Comparison of ENCODE assay signal across 24 cellular contexts in genomic region chr3:159795776-159796175, GRCh38. TPM values are rescaled to one million over a fixed set of nuclear protein-coding genes. Genes with fewer than 3 reads are reported as not detected.
A peak's percentile ranks its signal among the peaks of the same experiment; 100 is the strongest.
DNase-seq lines count a peak whose midpoint lies in the region; ATAC-seq and TF ChIP-seq lines count a peak whose summit lies in the region.
"Had no signal": no experiment of that assay in that cellular context is flagged by ENCODE, and none has a peak within 500 bp of the region (broad histone marks: within the 10 kb centered on the region; RNA-seq: fewer than 3 reads in every experiment).

No MANE protein-coding gene starts in this region.

- H2AK5ac ChIP-seq in mesenchymal stem cell (ENCODE audit: low read length, severe bottlenecking) = no peak overlapping the region

- no peaks in the 10 kb centered on the region for H3K9me3 ChIP-seq in mesenchymal stem cell (ENCODE audit: control insufficient read depth, low read length)
- H3K9me3 ChIP-seq: ovary, right lobe of liver had no signal

- peaks cover 13% of the 10 kb centered on the region for H3K79me1 ChIP-seq in mesenchymal stem cell (replicated peaks; ENCODE audit: low read length, poor library complexity, severe bottlenecking)

- no peak for TF ChIP-seq CTCF in chondrocyte (IDR thresholded peaks at IDR 0.05)

- intact Hi-C loops in activated T-helper 2 cell treated with anti-CD3 and anti-CD28 coated beads, Interferon-gamma antibody, Interleukin-2, Interleukin-4, amounts not matched to agents 10 μg/mL and 5 μg/mL and 100 μg/mL, durations not matched to agents 14 hours and 24 hours and 36 hours (cut with micrococcal nuclease) = no loop called here

- H3K36me3 Mint-ChIP-seq in chondrocyte (ENCODE audit: low read depth) = peaks cover 1% of the 10 kb centered on the region
- H3K36me3 Mint-ChIP-seq in activated T-helper 2 cell treated with anti-CD3 and anti-CD28 coated beads, Interferon-gamma antibody, Interleukin-2, Interleukin-4, amounts not matched to agents 10 μg/mL and 5 μg/mL and 100 μg/mL, durations not matched to agents 14 hours and 24 hours and 36 hours (ENCODE audit: low read depth) = no peaks in the 10 kb centered on the region
- H3K36me3 Mint-ChIP-seq: activated naive CD8-positive, alpha-beta T cell treated with anti-CD3 and anti-CD28 coated beads for 36 hours; IgD-negative memory B cell; memory B cell; natural killer cell had no signal

- H2BK5ac ChIP-seq in mesenchymal stem cell (ENCODE audit: low read depth, low read length, poor library complexity, severe bottlenecking) = no peak overlapping the region

- no peak overlapping the region for H3K4me3 ChIP-seq in mesenchymal stem cell (ENCODE audit: insufficient read depth in 1 of 2, low read depth in 1 of 2, low read length in 2 of 2)
- H3K4me3 ChIP-seq: ovary, right lobe of liver had no signal

- DNase-seq in NCI-H226 (peak; percentile 14), chondrocyte (ENCODE audit: low spot score) (no peak), mesenchymal stem cell (no peak), substantia nigra (lab: John Stamatoyannopoulos, UW) (no peak), GDM1 (lab: John Stamatoyannopoulos, UW) (no peak)
- DNase-seq in activated CD4-positive, CD25-positive, alpha-beta regulatory T cell treated with anti-CD3 and anti-CD28 coated beads, Interleukin-2, amount 50 U/mL, for 72 hours = no peak
- no peak for DNase-seq in activated T-helper 2 cell treated with anti-CD3 and anti-CD28 coated beads, Interferon-gamma antibody, Interleukin-2, Interleukin-4, amounts not matched to agents 10 μg/mL and 5 μg/mL and 100 μg/mL, durations not matched to agents 14 hours and 24 hours and 36 hours (ENCODE audit: low spot score)
- no peak for DNase-seq in stimulated activated naive CD8-positive, alpha-beta T cell treated with anti-CD3 and anti-CD28 coated beads, Interleukin-15, amount 100 ng/mL, for 72 hours
- DNase-seq: activated CD4-positive, alpha-beta T cell treated with anti-CD3 and anti-CD28 coated beads, Interleukin-2, amount 10 ng/mL, durations not matched to agents 24 days and 14 days; activated naive CD8-positive, alpha-beta T cell treated with anti-CD3 and anti-CD28 coated beads for 36 hours; CD4-positive, alpha-beta T cell; dermis blood vessel endothelial cell; DMS153; H7; natural killer cell; NCI-H1417 treated with DMSO at 0.1 percent for 48 hours; NCI-H510A treated with DMSO at 0.1 percent for 48 hours; ovary; right lobe of liver; T-helper 17 cell had no signal

- peaks cover 0 to 3% of the 10 kb centered on the region in 2 experiments for H3K36me3 ChIP-seq in mesenchymal stem cell (ENCODE audit: control insufficient read depth in 1 of 2, insufficient read depth in 2 of 2, low read depth in 1 of 2, low read length in 2 of 2)
- H3K36me3 ChIP-seq: ovary, right lobe of liver had no signal

- WGBS in mesenchymal stem cell = 100% methylated on average over 1 of the region's 1 CpG

- H3K27ac ChIP-seq in mesenchymal stem cell (ENCODE audit: low read length, poor library complexity, severe bottlenecking) = no peak overlapping the region
- peak overlapping the region; percentile 96 for H3K27ac ChIP-seq in substantia nigra (ENCODE audit: low read depth, low read length, poor library complexity, severe bottlenecking)
- H3K27ac ChIP-seq: ovary, right lobe of liver had no signal

- H3K27ac Mint-ChIP-seq in chondrocyte (ENCODE audit: unreplicated experiment) = peak overlapping the region; percentile 68
- H3K27ac Mint-ChIP-seq in activated T-helper 2 cell treated with anti-CD3 and anti-CD28 coated beads, Interferon-gamma antibody, Interleukin-2, Interleukin-4, amounts not matched to agents 10 μg/mL and 5 μg/mL and 100 μg/mL, durations not matched to agents 14 hours and 24 hours and 36 hours = no peak overlapping the region
- no peak overlapping the region for H3K27ac Mint-ChIP-seq in stimulated activated naive CD8-positive, alpha-beta T cell treated with anti-CD3 and anti-CD28 coated beads, Interleukin-15, amount 100 ng/mL, for 72 hours
- H3K27ac Mint-ChIP-seq: activated CD4-positive, alpha-beta T cell treated with anti-CD3 and anti-CD28 coated beads, Interleukin-2, amount 10 ng/mL, durations not matched to agents 24 days and 14 days; activated naive CD8-positive, alpha-beta T cell treated with anti-CD3 and anti-CD28 coated beads for 36 hours; activated T-helper 17 cell treated with anti-CD3 and anti-CD28 coated beads, Interleukin-2, amount 50 U/mL, for 72 hours; CD4-positive, alpha-beta T cell; IgD-negative memory B cell; memory B cell; natural killer cell; T-helper 17 cell had no signal

- H3K27me3 Mint-ChIP-seq in chondrocyte (ENCODE audit: low read depth) = no peaks in the 10 kb centered on the region
- peaks cover 9% of the 10 kb centered on the region for H3K27me3 Mint-ChIP-seq in activated T-helper 2 cell treated with anti-CD3 and anti-CD28 coated beads, Interferon-gamma antibody, Interleukin-2, Interleukin-4, amounts not matched to agents 10 μg/mL and 5 μg/mL and 100 μg/mL, durations not matched to agents 14 hours and 24 hours and 36 hours (ENCODE audit: low read depth)
- H3K27me3 Mint-ChIP-seq in stimulated activated naive CD8-positive, alpha-beta T cell treated with anti-CD3 and anti-CD28 coated beads, Interleukin-15, amount 100 ng/mL, for 72 hours = no peaks in the 10 kb centered on the region
- H3K27me3 Mint-ChIP-seq: CD4-positive, alpha-beta T cell had no signal

- no peak overlapping the region for H3K4me2 ChIP-seq in mesenchymal stem cell (ENCODE audit: low read length, poor library complexity, severe bottlenecking)

- H2AFZ ChIP-seq in mesenchymal stem cell (ENCODE audit: low read depth, low read length) = no peak overlapping the region

- no peak overlapping the region for H3K23ac ChIP-seq in mesenchymal stem cell (ENCODE audit: low read length in 2 of 2)

- H3K14ac ChIP-seq in mesenchymal stem cell (ENCODE audit: low read length in 2 of 2) = no peak overlapping the region

- peaks cover 67% of the 10 kb centered on the region for H3K4me1 Mint-ChIP-seq in chondrocyte (ENCODE audit: low read depth)
- peaks cover 6% of the 10 kb centered on the region for H3K4me1 Mint-ChIP-seq in activated T-helper 2 cell treated with anti-CD3 and anti-CD28 coated beads, Interferon-gamma antibody, Interleukin-2, Interleukin-4, amounts not matched to agents 10 μg/mL and 5 μg/mL and 100 μg/mL, durations not matched to agents 14 hours and 24 hours and 36 hours (ENCODE audit: low read depth)
- no peaks in the 10 kb centered on the region for H3K4me1 Mint-ChIP-seq in stimulated activated naive CD8-positive, alpha-beta T cell treated with anti-CD3 and anti-CD28 coated beads, Interleukin-15, amount 100 ng/mL, for 72 hours
- H3K4me1 Mint-ChIP-seq: activated CD4-positive, alpha-beta T cell treated with anti-CD3 and anti-CD28 coated beads, Interleukin-2, amount 10 ng/mL, durations not matched to agents 24 days and 14 days; activated naive CD8-positive, alpha-beta T cell treated with anti-CD3 and anti-CD28 coated beads for 36 hours; activated T-helper 17 cell treated with anti-CD3 and anti-CD28 coated beads, Interleukin-2, amount 50 U/mL, for 72 hours; IgD-negative memory B cell; memory B cell; natural killer cell; T-helper 17 cell had no signal

- H2BK15ac ChIP-seq in mesenchymal stem cell (ENCODE audit: low read depth, poor library complexity, severe bottlenecking) = no peak overlapping the region

- no peak overlapping the region for H2BK120ac ChIP-seq in mesenchymal stem cell (ENCODE audit: low read depth, low read length)

- no peak overlapping the region for H4K8ac ChIP-seq in mesenchymal stem cell (ENCODE audit: low read length)

- no peaks in the 10 kb centered on the region for H3K27me3 ChIP-seq in mesenchymal stem cell (ENCODE audit: control insufficient read depth in 1 of 2, insufficient read depth in 1 of 2, low read length in 2 of 2)
- H3K27me3 ChIP-seq: ovary, right lobe of liver had no signal

- peak overlapping the region in 1 of 2 experiments; percentile 9 for H3K4ac ChIP-seq in mesenchymal stem cell (ENCODE audit: low read depth in 1 of 2, low read length in 2 of 2)

- ATAC-seq in stimulated activated naive CD8-positive, alpha-beta T cell treated with anti-CD3 and anti-CD28 coated beads, Interleukin-15, amount 100 ng/mL, for 72 hours = no peak
- ATAC-seq: activated T-helper 17 cell treated with anti-CD3 and anti-CD28 coated beads, Interleukin-2, amount 50 U/mL, for 72 hours; natural killer cell; Panc1; right lobe of liver; T-helper 17 cell had no signal

- H3K4me1 ChIP-seq in mesenchymal stem cell (ENCODE audit: control insufficient read depth, insufficient read depth, low read depth, low read length) = peaks cover 15% of the 10 kb centered on the region

- no peaks in the 10 kb centered on the region for H3K9me3 Mint-ChIP-seq in chondrocyte (ENCODE audit: low read depth)
- H3K9me3 Mint-ChIP-seq in activated T-helper 2 cell treated with anti-CD3 and anti-CD28 coated beads, Interferon-gamma antibody, Interleukin-2, Interleukin-4, amounts not matched to agents 10 μg/mL and 5 μg/mL and 100 μg/mL, durations not matched to agents 14 hours and 24 hours and 36 hours = no peaks in the 10 kb centered on the region
- no peaks in the 10 kb centered on the region for H3K9me3 Mint-ChIP-seq in stimulated activated naive CD8-positive, alpha-beta T cell treated with anti-CD3 and anti-CD28 coated beads, Interleukin-15, amount 100 ng/mL, for 72 hours
- H3K9me3 Mint-ChIP-seq: activated CD4-positive, alpha-beta T cell treated with anti-CD3 and anti-CD28 coated beads, Interleukin-2, amount 10 ng/mL, durations not matched to agents 24 days and 14 days; activated naive CD8-positive, alpha-beta T cell treated with anti-CD3 and anti-CD28 coated beads for 36 hours; activated T-helper 17 cell treated with anti-CD3 and anti-CD28 coated beads, Interleukin-2, amount 50 U/mL, for 72 hours; CD4-positive, alpha-beta T cell; IgD-negative memory B cell; memory B cell; natural killer cell had no signal

- H3K18ac ChIP-seq in mesenchymal stem cell (ENCODE audit: low read depth in 1 of 2, low read length in 2 of 2) = no peak overlapping the region

- no peak overlapping the region for H3K4me3 Mint-ChIP-seq in chondrocyte (ENCODE audit: unreplicated experiment)
- no peak overlapping the region for H3K4me3 Mint-ChIP-seq in activated T-helper 2 cell treated with anti-CD3 and anti-CD28 coated beads, Interferon-gamma antibody, Interleukin-2, Interleukin-4, amounts not matched to agents 10 μg/mL and 5 μg/mL and 100 μg/mL, durations not matched to agents 14 hours and 24 hours and 36 hours (ENCODE audit: low read depth)
- no peak overlapping the region for H3K4me3 Mint-ChIP-seq in stimulated activated naive CD8-positive, alpha-beta T cell treated with anti-CD3 and anti-CD28 coated beads, Interleukin-15, amount 100 ng/mL, for 72 hours
- H3K4me3 Mint-ChIP-seq: activated CD4-positive, alpha-beta T cell treated with anti-CD3 and anti-CD28 coated beads, Interleukin-2, amount 10 ng/mL, durations not matched to agents 24 days and 14 days; activated naive CD8-positive, alpha-beta T cell treated with anti-CD3 and anti-CD28 coated beads for 36 hours; activated T-helper 17 cell treated with anti-CD3 and anti-CD28 coated beads, Interleukin-2, amount 50 U/mL, for 72 hours; CD4-positive, alpha-beta T cell; IgD-negative memory B cell; memory B cell; natural killer cell; T-helper 17 cell had no signal

- H3K9ac ChIP-seq in mesenchymal stem cell (ENCODE audit: low read length) = peak overlapping the region; percentile 83

- peak overlapping the region in 1 of 2 experiments; percentile 26 for H2BK12ac ChIP-seq in mesenchymal stem cell (ENCODE audit: low read length in 2 of 2)

- no peak overlapping the region for H4K91ac ChIP-seq in mesenchymal stem cell (ENCODE audit: low read length)

RNA-seq across cellular contexts. Expression of gene SCHIP1, which starts 43.9 kb away (rescaled TPM):
- 7.1 to 10.6 TPM (median 7.5 TPM) in 3 replicates for total RNA-seq in chondrocyte
- 7.2 TPM for polyA plus RNA-seq in mesenchymal stem cell (2013, experiment 1 of 2)
- polyA plus RNA-seq in mesenchymal stem cell (2013, experiment 2 of 2) = 7.2 TPM
- total RNA-seq in activated T-helper 2 cell treated with anti-CD3 and anti-CD28 coated beads, Interferon-gamma antibody, Interleukin-2, Interleukin-4, amounts not matched to agents 10 μg/mL and 5 μg/mL and 100 μg/mL, durations not matched to agents 14 hours and 24 hours and 36 hours = 0.21 and 0.23 TPM in 2 replicates
- total RNA-seq: activated CD4-positive, alpha-beta T cell treated with anti-CD3 and anti-CD28 coated beads, Interleukin-2, amount 10 ng/mL, durations not matched to agents 24 days and 14 days; activated naive CD8-positive, alpha-beta T cell treated with anti-CD3 and anti-CD28 coated beads for 36 hours; activated T-helper 17 cell treated with anti-CD3 and anti-CD28 coated beads, Interleukin-2, amount 50 U/mL, for 72 hours; CD4-positive, alpha-beta T cell; natural killer cell; T-helper 17 cell had no signal
- polyA plus RNA-seq: IgD-negative memory B cell had no signal
